ENCODE assay signal across 8 cellular contexts in genomic region chr4:57163530-57164459, GRCh38. TPM values are rescaled to one million over a fixed set of nuclear protein-coding genes. Genes with fewer than 3 reads are reported as not detected.
DNase-seq lines count a peak whose midpoint lies in the region; ATAC-seq lines count a peak whose summit lies in the region.

No MANE protein-coding gene starts in this region.

- peak; percentile 93 for ATAC-seq in GM19043 (IDR thresholded peaks at IDR 0.05; ENCODE audit: low read depth, unreplicated experiment)
- ATAC-seq in HG03378 (IDR thresholded peaks at IDR 0.05; ENCODE audit: unreplicated experiment): peak; percentile 94

- DNase-seq in Ammon's horn (ENCODE audit: low spot score) (peak; percentile 93), NCI-H460 (ENCODE audit: extremely low read depth, low read depth) (peak; percentile 68), cortex of kidney (lab: John Stamatoyannopoulos, UW) (peak; percentile 10), left kidney (ENCODE audit: low read depth, low spot score) (peak; percentile 95)
- peak; percentile 82 for DNase-seq in activated CD4-positive, alpha-beta T cell treated with anti-CD3 and anti-CD28 coated beads for 48 hours
- peak; percentile 51 to 71 for DNase-seq in stimulated activated CD4-positive, alpha-beta T cell treated with anti-CD3 and anti-CD28 coated beads, Interleukin-1b, Interleukin-23, amount 100 ng/mL, for 4 hours (ENCODE audit: low read depth in 2 of 2)

RNA-seq across cellular contexts. Expression of gene IGFBP7, which starts 53.6 kb away (rescaled TPM):
- 4.3 and 6.5 TPM in 2 replicates for total RNA-seq in NCI-H460 (2014; rRNA removed; shearing (Covaris generic))
- polyA plus RNA-seq in NCI-H460 (2014; cell fraction: nucleus; rRNA removed): 10.7 and 14.0 TPM in 2 replicates

Comparison
In these comparisons a context has a peak if more than half of its experiments do, and no peak if none do; other contexts are left out.
1. Peak in every context shown above with its lines: DNase-seq and ATAC-seq.
2. DNase-seq: peak in every context shown above with its lines; median percentile 95 in left kidney; 93 in Ammon's horn; 82 in activated CD4-positive, alpha-beta T cell treated with anti-CD3 and anti-CD28 coated beads for 48 hours; 68 in NCI-H460; 61 in stimulated activated CD4-positive, alpha-beta T cell treated with anti-CD3 and anti-CD28 coated beads, Interleukin-1b, Interleukin-23, amount 100 ng/mL, for 4 hours; 10 in cortex of kidney.